16 cellular contexts compared by ENCODE assay signal in genomic region chr2:101816598-101816997, GRCh38.
DNase-seq lines count a peak whose midpoint lies in the region; ATAC-seq and TF ChIP-seq lines count a peak whose summit lies in the region.
"Had no signal": no experiment of that assay in that cellular context is flagged by ENCODE, and none has a peak within 500 bp of the region (broad histone marks: within the 10 kb centered on the region; RNA-seq: fewer than 3 reads in every experiment).

No MANE protein-coding gene starts in this region.

- no peak overlapping the region for H3K9ac ChIP-seq in skeletal muscle tissue (ENCODE audit: low read depth in 1 of 3, low read length in 3 of 3)

- peaks cover 3% of the 10 kb centered on the region for H3K27me3 Mint-ChIP-seq in GM23338 (ENCODE audit: insufficient read depth, low read depth, poor library complexity)
- H3K27me3 Mint-ChIP-seq in central memory CD8-positive, alpha-beta T cell: no peaks in the 10 kb centered on the region
- no peaks in the 10 kb centered on the region for H3K27me3 Mint-ChIP-seq in memory B cell

- intact Hi-C loops in posterior cingulate gyrus (cut with DNase I): loop anchor here (5.0 kb wide), 1 partner anchor 39 kb away; no protein-coding TSS in a partner anchor

- H3K9me3 ChIP-seq in skeletal muscle tissue (ENCODE audit: control insufficient read depth in 3 of 3, low read length in 3 of 3): no peaks in the 10 kb centered on the region
- H3K9me3 ChIP-seq: esophagus squamous epithelium, HAP-1, stomach had no signal

- H3K79me2 ChIP-seq in GM23338 (replicated peaks; ENCODE audit: insufficient read depth): peaks cover 100% of the 10 kb centered on the region

- no peaks in the 10 kb centered on the region for H3K9me2 ChIP-seq in GM23338 (ENCODE audit: insufficient read depth)

- H3K27ac ChIP-seq in GM23338 (ENCODE audit: low read depth) (no peak overlapping the region; the same call in 1 of the 2 replicates), skeletal muscle tissue (ENCODE audit: low read depth, low read length) (peak overlapping the region; percentile 13)
- H3K27ac ChIP-seq: esophagus squamous epithelium, stomach had no signal

- TF ChIP-seq CTCF in GM23338 (conservative IDR thresholded peaks at IDR 0.05; ENCODE audit: low read depth in 2 of 2): no peak

- H3K36me3 ChIP-seq in GM23338 (ENCODE audit: insufficient read depth) (no peaks in the 10 kb centered on the region), skeletal muscle tissue (ENCODE audit: control insufficient read depth in 3 of 3, insufficient read depth in 3 of 3, low read length in 3 of 3) (no peaks in the 10 kb centered on the region)
- H3K36me3 ChIP-seq: esophagus squamous epithelium, HAP-1, stomach had no signal

- H3K4me2 ChIP-seq in GM23338: no peak overlapping the region

- H3K4me1 Mint-ChIP-seq in GM23338 (peaks cover 57% of the 10 kb centered on the region), memory B cell (peaks cover 68% of the 10 kb centered on the region)
- peaks cover 75% of the 10 kb centered on the region for H3K4me1 Mint-ChIP-seq in central memory CD8-positive, alpha-beta T cell

- H3K4me1 ChIP-seq in GM23338 (ENCODE audit: insufficient read depth): peaks cover 25% of the 10 kb centered on the region
- H3K4me1 ChIP-seq in skeletal muscle tissue (ENCODE audit: control insufficient read depth in 3 of 3, insufficient read depth in 3 of 3, low read length in 3 of 3): peaks cover 28 to 36% (median 35%) of the 10 kb centered on the region in 3 donors

- no peak for DNase-seq in GM23338 (ENCODE audit: low spot score)
- DNase-seq in central memory CD8-positive, alpha-beta T cell (ENCODE audit: low spot score in 2 of 2): no peak
- no peak for DNase-seq in memory B cell (ENCODE audit: low spot score in 2 of 2)
- no peak for DNase-seq in NCI-H1930 (lab: John Stamatoyannopoulos, UW)
- no peak for DNase-seq in posterior cingulate gyrus
- DNase-seq in NCI-H510A treated with DMSO at 0.1 percent for 48 hours (lab: John Stamatoyannopoulos, UW): no peak
- DNase-seq: activated gamma-delta T cell treated with Interleukin-2 at 50 U/mL for 16 hours, esophagus squamous epithelium, immature natural killer cell, NCI-H2029, retina, stomach had no signal

- H3K4me3 Mint-ChIP-seq in GM23338: no peak overlapping the region
- no peak overlapping the region for H3K4me3 Mint-ChIP-seq in central memory CD8-positive, alpha-beta T cell
- H3K4me3 Mint-ChIP-seq in memory B cell: no peak overlapping the region
- H3K4me3 Mint-ChIP-seq: immature natural killer cell, neural crest cell had no signal

- H3K9me3 Mint-ChIP-seq in GM23338 (no peaks in the 10 kb centered on the region), memory B cell (no peaks in the 10 kb centered on the region)
- no peaks in the 10 kb centered on the region for H3K9me3 Mint-ChIP-seq in central memory CD8-positive, alpha-beta T cell
- H3K9me3 Mint-ChIP-seq: immature natural killer cell, neural crest cell had no signal

- no peak overlapping the region for H2AFZ ChIP-seq in GM23338

- H3K27ac Mint-ChIP-seq in GM23338 (0 out of 2 replicates have a peak overlapping the region, but pooled peaks have one; percentile 5), memory B cell (peak overlapping the region; percentile 41)
- peak overlapping the region; percentile 58 for H3K27ac Mint-ChIP-seq in central memory CD8-positive, alpha-beta T cell (ENCODE audit: low read depth)

- H3K27me3 ChIP-seq in GM23338 (ENCODE audit: insufficient read depth): no peaks in the 10 kb centered on the region
- no peaks in the 10 kb centered on the region for H3K27me3 ChIP-seq in skeletal muscle tissue (ENCODE audit: control insufficient read depth in 3 of 3, insufficient read depth in 3 of 3, low read length in 3 of 3)
- H3K27me3 ChIP-seq: esophagus squamous epithelium, stomach had no signal

- ATAC-seq in GM23338 (no peak), memory B cell (ENCODE audit: low read depth) (no peak), GM21515 (IDR thresholded peaks at IDR 0.05; ENCODE audit: unreplicated experiment) (no peak)
- ATAC-seq in central memory CD8-positive, alpha-beta T cell (replicated peaks; ENCODE audit: extremely low read depth, poor library complexity, severe bottlenecking): no peak

- no peaks in the 10 kb centered on the region for H3F3A ChIP-seq in GM23338 (replicated peaks; ENCODE audit: low read depth)

- H3K4me3 ChIP-seq in GM23338 (no peak overlapping the region), skeletal muscle tissue (ENCODE audit: low read length in 3 of 3) (no peak overlapping the region)
- H3K4me3 ChIP-seq: esophagus squamous epithelium, HAP-1, stomach had no signal

- H3K36me3 Mint-ChIP-seq in GM23338 (ENCODE audit: low read depth) (peaks cover 3% of the 10 kb centered on the region; the same call in 1 of the 3 replicates), memory B cell (peaks cover 7% of the 10 kb centered on the region)
- H3K36me3 Mint-ChIP-seq in central memory CD8-positive, alpha-beta T cell (ENCODE audit: insufficient read depth): no peaks in the 10 kb centered on the region
- H3K36me3 Mint-ChIP-seq: immature natural killer cell had no signal

- no peaks in the 10 kb centered on the region; the same call in 1 of the 2 replicates for H4K20me1 ChIP-seq in GM23338 (replicated peaks; ENCODE audit: insufficient read depth)

TF ChIP-seq in GM23338, 12 proteins besides CTCF, POLR2A, EP300 and RAD21 (continues in another document):
- no peak for TF ChIP-seq POLR2AphosphoS5 (IDR thresholded peaks at IDR 0.05; ENCODE audit: low read depth)
- no peak for TF ChIP-seq NANOG (IDR thresholded peaks at IDR 0.05; ENCODE audit: borderline replicate concordance)
- no peak for TF ChIP-seq ZNF114 (CRISPR knock-in tag; IDR thresholded peaks at IDR 0.05)
- TF ChIP-seq, protein P1, sequence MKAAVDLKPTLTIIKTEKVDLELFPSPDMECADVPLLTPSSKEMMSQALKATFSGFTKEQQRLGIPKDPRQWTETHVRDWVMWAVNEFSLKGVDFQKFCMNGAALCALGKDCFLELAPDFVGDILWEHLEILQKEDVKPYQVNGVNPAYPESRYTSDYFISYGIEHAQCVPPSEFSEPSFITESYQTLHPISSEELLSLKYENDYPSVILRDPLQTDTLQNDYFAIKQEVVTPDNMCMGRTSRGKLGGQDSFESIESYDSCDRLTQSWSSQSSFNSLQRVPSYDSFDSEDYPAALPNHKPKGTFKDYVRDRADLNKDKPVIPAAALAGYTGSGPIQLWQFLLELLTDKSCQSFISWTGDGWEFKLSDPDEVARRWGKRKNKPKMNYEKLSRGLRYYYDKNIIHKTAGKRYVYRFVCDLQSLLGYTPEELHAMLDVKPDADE (IDR thresholded peaks at IDR 0.05): no peak
- TF ChIP-seq, protein P2, sequence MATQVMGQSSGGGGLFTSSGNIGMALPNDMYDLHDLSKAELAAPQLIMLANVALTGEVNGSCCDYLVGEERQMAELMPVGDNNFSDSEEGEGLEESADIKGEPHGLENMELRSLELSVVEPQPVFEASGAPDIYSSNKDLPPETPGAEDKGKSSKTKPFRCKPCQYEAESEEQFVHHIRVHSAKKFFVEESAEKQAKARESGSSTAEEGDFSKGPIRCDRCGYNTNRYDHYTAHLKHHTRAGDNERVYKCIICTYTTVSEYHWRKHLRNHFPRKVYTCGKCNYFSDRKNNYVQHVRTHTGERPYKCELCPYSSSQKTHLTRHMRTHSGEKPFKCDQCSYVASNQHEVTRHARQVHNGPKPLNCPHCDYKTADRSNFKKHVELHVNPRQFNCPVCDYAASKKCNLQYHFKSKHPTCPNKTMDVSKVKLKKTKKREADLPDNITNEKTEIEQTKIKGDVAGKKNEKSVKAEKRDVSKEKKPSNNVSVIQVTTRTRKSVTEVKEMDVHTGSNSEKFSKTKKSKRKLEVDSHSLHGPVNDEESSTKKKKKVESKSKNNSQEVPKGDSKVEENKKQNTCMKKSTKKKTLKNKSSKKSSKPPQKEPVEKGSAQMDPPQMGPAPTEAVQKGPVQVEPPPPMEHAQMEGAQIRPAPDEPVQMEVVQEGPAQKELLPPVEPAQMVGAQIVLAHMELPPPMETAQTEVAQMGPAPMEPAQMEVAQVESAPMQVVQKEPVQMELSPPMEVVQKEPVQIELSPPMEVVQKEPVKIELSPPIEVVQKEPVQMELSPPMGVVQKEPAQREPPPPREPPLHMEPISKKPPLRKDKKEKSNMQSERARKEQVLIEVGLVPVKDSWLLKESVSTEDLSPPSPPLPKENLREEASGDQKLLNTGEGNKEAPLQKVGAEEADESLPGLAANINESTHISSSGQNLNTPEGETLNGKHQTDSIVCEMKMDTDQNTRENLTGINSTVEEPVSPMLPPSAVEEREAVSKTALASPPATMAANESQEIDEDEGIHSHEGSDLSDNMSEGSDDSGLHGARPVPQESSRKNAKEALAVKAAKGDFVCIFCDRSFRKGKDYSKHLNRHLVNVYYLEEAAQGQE (IDR thresholded peaks at IDR 0.05; ENCODE audit: unreplicated experiment): no peak
- no peak for TF ChIP-seq EZH2 (IDR thresholded peaks at IDR 0.05; ENCODE audit: low read depth, unreplicated experiment)
- no peak for TF ChIP-seq EZH2phosphoT487 (IDR thresholded peaks at IDR 0.05; ENCODE audit: unreplicated experiment)
- no peak for TF ChIP-seq STAT1 (IDR thresholded peaks at IDR 0.05; ENCODE audit: unreplicated experiment)

Comparison
In these comparisons a context has a peak if more than half of its experiments do, and no peak if none do; other contexts are left out.
1. H3K27ac Mint-ChIP-seq: peak in every context shown above with its lines; median percentile 58 in central memory CD8-positive, alpha-beta T cell; 41 in memory B cell; 5 in GM23338.